14 cellular contexts compared by ENCODE assay signal in genomic region chr9:591292-591691, GRCh38.
DNase-seq lines count a peak whose midpoint lies in the region; ATAC-seq, FAIRE-seq and TF ChIP-seq lines count a peak whose summit lies in the region.
"Had no signal": no experiment of that assay in that cellular context is flagged by ENCODE, and none has a peak within 500 bp of the region (broad histone marks: within the 10 kb centered on the region; RNA-seq: fewer than 3 reads in every experiment).

No MANE protein-coding gene starts in this region.

- H3K4me3 Mint-ChIP-seq in naive thymus-derived CD8-positive, alpha-beta T cell: no peak overlapping the region
- H3K4me3 Mint-ChIP-seq: activated naive CD8-positive, alpha-beta T cell treated with anti-CD3 and anti-CD28 coated beads for 36 hours had no signal

- FAIRE-seq in bronchial epithelial cell (lab: Jason Lieb, UNC) (no peak), small intestine (lab: Jason Lieb, UNC) (peak; percentile 23)
- FAIRE-seq: HepG2 had no signal

- no peaks in the 10 kb centered on the region for H3K27me3 Mint-ChIP-seq in naive thymus-derived CD8-positive, alpha-beta T cell
- H3K27me3 Mint-ChIP-seq: activated naive CD8-positive, alpha-beta T cell treated with anti-CD3 and anti-CD28 coated beads for 36 hours had no signal

- no peak overlapping the region for H3K27ac Mint-ChIP-seq in naive thymus-derived CD8-positive, alpha-beta T cell
- H3K27ac Mint-ChIP-seq: activated naive CD8-positive, alpha-beta T cell treated with anti-CD3 and anti-CD28 coated beads for 36 hours had no signal

- TF ChIP-seq CTCF in bronchial epithelial cell (IDR thresholded peaks at IDR 0.05; ENCODE audit: insufficient read depth, low read length, severe bottlenecking): no peak
- TF ChIP-seq CTCF in GM20000 (IDR thresholded peaks at IDR 0.05; ENCODE audit: extremely low read depth, missing control alignments): no peak

- H3K36me3 ChIP-seq in bronchial epithelial cell (ENCODE audit: control insufficient read depth, insufficient read depth, low read length) (peaks cover 2% of the 10 kb centered on the region), small intestine (ENCODE audit: control insufficient read depth in 2 of 2, insufficient read depth in 2 of 2, low read length in 2 of 2) (no peaks in the 10 kb centered on the region)
- H3K36me3 ChIP-seq: tibial artery had no signal

- peak; percentile 91 to 93 for ATAC-seq in right cardiac atrium
- ATAC-seq in naive thymus-derived CD8-positive, alpha-beta T cell: no peak

- no peaks in the 10 kb centered on the region for H3K36me3 Mint-ChIP-seq in naive thymus-derived CD8-positive, alpha-beta T cell
- H3K36me3 Mint-ChIP-seq: activated naive CD8-positive, alpha-beta T cell treated with anti-CD3 and anti-CD28 coated beads for 36 hours had no signal

- H3K27me3 ChIP-seq in bronchial epithelial cell (ENCODE audit: control insufficient read depth, insufficient read depth, low read length) (no peaks in the 10 kb centered on the region), right cardiac atrium (ENCODE audit: control insufficient read depth, insufficient read depth) (no peaks in the 10 kb centered on the region), small intestine (ENCODE audit: control insufficient read depth in 2 of 2, insufficient read depth in 2 of 2, low read length in 2 of 2) (no peaks in the 10 kb centered on the region)
- H3K27me3 ChIP-seq: tibial artery had no signal

- 34% methylated on average over 4 of the region's 4 CpGs for WGBS in right cardiac atrium
- WGBS in small intestine, 3 donors: 13 to 46% (median 27%) methylated on average over 4 of the region's 4 CpGs

- POLR2A ChIA-PET in naive thymus-derived CD8-positive, alpha-beta T cell (lab: Charles Lee): no interaction called here

- H3K9me3 ChIP-seq in right cardiac atrium (ENCODE audit: control insufficient read depth, low read length) (no peaks in the 10 kb centered on the region), small intestine (ENCODE audit: control insufficient read depth, low read depth) (no peaks in the 10 kb centered on the region)
- H3K9me3 ChIP-seq: tibial artery had no signal

- H3K4me3 ChIP-seq in bronchial epithelial cell (ENCODE audit: low read depth, low read length) (no peak overlapping the region), right cardiac atrium (ENCODE audit: low read length) (no peak overlapping the region), small intestine (ENCODE audit: low read depth in 1 of 2, low read length in 2 of 2) (no peak overlapping the region)
- H3K4me3 ChIP-seq: tibial artery had no signal

- DNase-seq in LoVo (ENCODE audit: low spot score): peak; percentile 53
- DNase-seq in bronchial epithelial cell (ENCODE audit: low read depth): peak; percentile 94
- peak; percentile 67 to 85 (median 75) for DNase-seq in right cardiac atrium
- DNase-seq in small intestine: peak; percentile 97
- DNase-seq in EL: no peak
- no peak for DNase-seq in GM20000 (ENCODE audit: low spot score)
- DNase-seq in activated T-cell treated with anti-CD3 and anti-CD28 coated beads, Interleukin-2, amount 50 U/mL, for 48 hours: no peak
- DNase-seq in naive thymus-derived CD8-positive, alpha-beta T cell: no peak
- DNase-seq: activated CD4-positive, CD25-positive, alpha-beta regulatory T cell treated with anti-CD3 and anti-CD28 coated beads, Interleukin-2, amount 50 U/mL, for 72 hours; activated naive CD8-positive, alpha-beta T cell treated with anti-CD3 and anti-CD28 coated beads for 36 hours; DND-41; NCI-H1092; tibial artery had no signal

- intact Hi-C loops in right cardiac atrium (cut with DNase I): no loop called here

- peaks cover 0 to 10% (median under 1%) of the 10 kb centered on the region in 4 donors for H3K4me1 Mint-ChIP-seq in naive thymus-derived CD8-positive, alpha-beta T cell

- H3K4me1 ChIP-seq in right cardiac atrium (ENCODE audit: control insufficient read depth, insufficient read depth, low read length) (peaks cover 14% of the 10 kb centered on the region), small intestine (ENCODE audit: control insufficient read depth in 2 of 2, insufficient read depth in 1 of 2, low read depth in 1 of 2, low read length in 1 of 2) (peaks cover 0 to 2% of the 10 kb centered on the region in 2 donors)

- H3K27ac ChIP-seq in right cardiac atrium (ENCODE audit: low read length): peak overlapping the region; percentile 82
- peak overlapping the region; percentile 54 to 92 for H3K27ac ChIP-seq in small intestine (ENCODE audit: low read depth in 1 of 2, low read length in 1 of 2)
- H3K27ac ChIP-seq: tibial artery had no signal

- H3K9me3 Mint-ChIP-seq in naive thymus-derived CD8-positive, alpha-beta T cell: peaks cover 0 to 2% (median 0%) of the 10 kb centered on the region in 9 donors
- H3K9me3 Mint-ChIP-seq: activated naive CD8-positive, alpha-beta T cell treated with anti-CD3 and anti-CD28 coated beads for 36 hours had no signal

Comparison
In these comparisons a context has a peak if more than half of its experiments do, and no peak if none do; other contexts are left out.
1. DNase-seq: peak in LoVo (single experiment), bronchial epithelial cell (single experiment), right cardiac atrium (3 of 3) and small intestine (single experiment); none in EL (single experiment), GM20000 (single experiment), activated T-cell treated with anti-CD3 and anti-CD28 coated beads, Interleukin-2, amount 50 U/mL, for 48 hours (0 of 2) and naive thymus-derived CD8-positive, alpha-beta T cell (0 of 10).
2. ATAC-seq: peak in right cardiac atrium (2 of 2); none in naive thymus-derived CD8-positive, alpha-beta T cell (0 of 2).